30 cellular contexts compared by ENCODE assay signal in genomic region chr2:62424899-62425298, GRCh38.
DNase-seq lines count a peak whose midpoint lies in the region; ATAC-seq, FAIRE-seq and TF ChIP-seq lines count a peak whose summit lies in the region.
"Had no signal": no experiment of that assay in that cellular context is flagged by ENCODE, and none has a peak within 500 bp of the region (broad histone marks: within the 10 kb centered on the region; RNA-seq: fewer than 3 reads in every experiment).

No MANE protein-coding gene starts in this region.

- H3K4me1 ChIP-seq in K562 (replicated peaks in 1 of 2; ENCODE audit: control insufficient read depth in 2 of 2, insufficient read depth in 2 of 2, low read length in 2 of 2) (peaks cover 0 to 3% of the 10 kb centered on the region in 2 experiments; a peak in 1 of 5 replicates), foreskin keratinocyte (peaks cover 8% of the 10 kb centered on the region), suprapubic skin (peaks cover 38% of the 10 kb centered on the region)
- H3K4me1 ChIP-seq: adrenal gland, colonic mucosa had no signal

- H3K9me3 ChIP-seq in K562 (replicated peaks; ENCODE audit: control insufficient read depth, insufficient read depth, low read depth, low read length) (no peaks in the 10 kb centered on the region), suprapubic skin (no peaks in the 10 kb centered on the region)
- H3K9me3 ChIP-seq: adrenal gland, colonic mucosa, gastrocnemius medialis, left ventricle myocardium inferior had no signal

- H3K27ac Mint-ChIP-seq in natural killer cell: no peak overlapping the region
- H3K27ac Mint-ChIP-seq: activated B cell treated with CpG ODN at 0.5 μM for 24 hours; activated naive CD4-positive, alpha-beta T cell treated with anti-CD3 and anti-CD28 coated beads for 36 hours; CD14-positive monocyte; effector memory CD8-positive, alpha-beta T cell; naive thymus-derived CD4-positive, alpha-beta T cell; type B pancreatic cell had no signal

- DNase-seq in HPDE6-E6E7 (ENCODE audit: extremely low spot score) (peak; percentile 34), K562 (ENCODE audit: extremely low read depth in 1 of 4, low spot score in 3 of 4) (no peak), foreskin keratinocyte (peak; percentile 42 to 62), suprapubic skin (ENCODE audit: low spot score in 2 of 2) (peak in 1 of 2 donors; percentile 76), natural killer cell (no peak), D341Med (ENCODE audit: low spot score) (no peak), glomerular visceral epithelial cell (ENCODE audit: extremely low spot score) (no peak)
- DNase-seq: activated B cell treated with CpG ODN at 0.5 μM for 24 hours; activated naive CD4-positive, alpha-beta T cell treated with anti-CD3 and anti-CD28 coated beads for 36 hours; adrenal gland; brain microvascular endothelial cell; Calu3; colonic mucosa; effector memory CD8-positive, alpha-beta T cell; gastrocnemius medialis; HCEC 1CT; IMR-90; left ventricle myocardium inferior; naive thymus-derived CD4-positive, alpha-beta T cell; NCI-H1105; NCI-H1930; NCI-H526; NK-92 treated with Interleukin-12 subunit alpha and Interleukin-12 subunit beta, amount 100 ng/mL, for 24 hours; SIG-M5; stimulated activated CD4-positive, alpha-beta T cell treated with anti-CD3 and anti-CD28 coated beads, Interleukin-2, amount 100 ng/mL, for 24 hours had no signal

- no peaks in the 10 kb centered on the region for H3K36me3 Mint-ChIP-seq in natural killer cell
- H3K36me3 Mint-ChIP-seq: CD14-positive monocyte; naive thymus-derived CD4-positive, alpha-beta T cell; type B pancreatic cell had no signal

- TF ChIP-seq CTCF in K562 (IDR thresholded peaks at IDR 0.05 in 2 of 3, conservative IDR thresholded peaks at IDR 0.05 in 1 of 3; ENCODE audit: insufficient read depth in 2 of 3, low read depth in 1 of 3, low read length in 3 of 3): no peak
- peak; percentile 23 for TF ChIP-seq CTCF in foreskin keratinocyte (conservative IDR thresholded peaks at IDR 0.05)
- TF ChIP-seq CTCF in suprapubic skin (IDR thresholded peaks at IDR 0.05): no peak
- TF ChIP-seq CTCF in natural killer cell (IDR thresholded peaks at IDR 0.05): no peak

- TF ChIP-seq EP300 in K562 (IDR thresholded peaks at IDR 0.05; ENCODE audit: low read length) (no peak), suprapubic skin (IDR thresholded peaks at IDR 0.05) (no peak)

- H3K27ac ChIP-seq in K562 (ENCODE audit: extremely low read depth, low read depth, low read length): no peak overlapping the region
- no peak overlapping the region for H3K27ac ChIP-seq in foreskin keratinocyte
- H3K27ac ChIP-seq in suprapubic skin: peak overlapping the region; percentile 68
- H3K27ac ChIP-seq: adrenal gland, brain microvascular endothelial cell, colonic mucosa, gastrocnemius medialis, hepatocyte, left ventricle myocardium inferior had no signal

- no peaks in the 10 kb centered on the region for H4K20me1 ChIP-seq in K562 (replicated peaks; ENCODE audit: control insufficient read depth, insufficient read depth, low read length)

- POLR2A ChIA-PET in K562 (lab: Yijun Ruan, JAX): interaction anchor here (0.5 kb wide), 1 partner anchor 588 kb away, joined by 3 read pairs; no protein-coding TSS in a partner anchor

- no peak overlapping the region for H3K4me3 Mint-ChIP-seq in natural killer cell
- H3K4me3 Mint-ChIP-seq: activated B cell treated with CpG ODN at 0.5 μM for 24 hours; activated naive CD4-positive, alpha-beta T cell treated with anti-CD3 and anti-CD28 coated beads for 36 hours; CD14-positive monocyte; effector memory CD8-positive, alpha-beta T cell; naive thymus-derived CD4-positive, alpha-beta T cell; type B pancreatic cell had no signal

- H3K4me3 ChIP-seq in K562: no peak overlapping the region
- H3K4me3 ChIP-seq in suprapubic skin: no peak overlapping the region
- H3K4me3 ChIP-seq: adrenal gland, colonic mucosa, gastrocnemius medialis, hepatocyte, left ventricle myocardium inferior had no signal

- H3K36me3 ChIP-seq in K562 (ENCODE audit: control insufficient read depth, insufficient read depth, low read length): no peaks in the 10 kb centered on the region
- no peaks in the 10 kb centered on the region for H3K36me3 ChIP-seq in suprapubic skin
- H3K36me3 ChIP-seq: adrenal gland, brain microvascular endothelial cell, colonic mucosa, gastrocnemius medialis, left ventricle myocardium inferior had no signal

- no TSS peak for BruUV-seq in K562 (replicated peaks; lab: Mats Ljungman, UMichigan)

- H3K9ac ChIP-seq in K562 (ENCODE audit: insufficient read depth in 1 of 2, low read depth in 2 of 2, low read length in 2 of 2): no peak overlapping the region

- FAIRE-seq in K562 (lab: Jason Lieb, UNC): no peak

- no peaks in the 10 kb centered on the region for H3K9me1 ChIP-seq in K562 (ENCODE audit: control insufficient read depth, insufficient read depth, low read length)

- no peaks in the 10 kb centered on the region for H3K27me3 Mint-ChIP-seq in natural killer cell (ENCODE audit: low read depth in 2 of 2)
- H3K27me3 Mint-ChIP-seq: activated B cell treated with CpG ODN at 0.5 μM for 24 hours; effector memory CD8-positive, alpha-beta T cell; type B pancreatic cell had no signal

- no peak overlapping the region for H2AFZ ChIP-seq in K562 (ENCODE audit: low read depth, low read length)
- H2AFZ ChIP-seq: hepatocyte had no signal

- H3K4me2 ChIP-seq in K562 (ENCODE audit: insufficient read depth, low read length): no peak overlapping the region
- H3K4me2 ChIP-seq: hepatocyte had no signal

- no peak for TF ChIP-seq POLR2A in K562 (conservative IDR thresholded peaks at IDR 0.05)
- no peak for TF ChIP-seq POLR2A in suprapubic skin (IDR thresholded peaks at IDR 0.05)

- no peak for TF ChIP-seq RAD21 in K562 (CRISPR knock-in tag; conservative IDR thresholded peaks at IDR 0.05 in 1 of 2, IDR thresholded peaks at IDR 0.05 in 1 of 2)

- H3K9me3 Mint-ChIP-seq in natural killer cell: no peaks in the 10 kb centered on the region
- H3K9me3 Mint-ChIP-seq: activated naive CD4-positive, alpha-beta T cell treated with anti-CD3 and anti-CD28 coated beads for 36 hours; effector memory CD8-positive, alpha-beta T cell; naive thymus-derived CD4-positive, alpha-beta T cell had no signal

- intact Hi-C loops in K562 (cut with micrococcal nuclease): no loop called here
- intact Hi-C loops in natural killer cell (cut with micrococcal nuclease): no loop called here

- in situ Hi-C loops in K562 (cut with MboI): no loop called here

- 0 out of 3 replicates have a peak, but pooled peaks have one; percentile 32 for ATAC-seq in K562
- ATAC-seq in foreskin keratinocyte: peak; percentile 57
- ATAC-seq in HG03342 (IDR thresholded peaks at IDR 0.05; ENCODE audit: unreplicated experiment): no peak
- no peak for ATAC-seq in natural killer cell
- ATAC-seq: effector memory CD8-positive, alpha-beta T cell; gastrocnemius medialis; naive thymus-derived CD4-positive, alpha-beta T cell; Panc1 had no signal

- no peaks in the 10 kb centered on the region for H3K79me2 ChIP-seq in K562 (ENCODE audit: control insufficient read depth, insufficient read depth, low read length)
- H3K79me2 ChIP-seq: hepatocyte had no signal

- peaks cover 0 to 4% of the 10 kb centered on the region in 2 donors for H3K4me1 Mint-ChIP-seq in natural killer cell
- H3K4me1 Mint-ChIP-seq: activated B cell treated with CpG ODN at 0.5 μM for 24 hours; naive thymus-derived CD4-positive, alpha-beta T cell had no signal

- H3K27me3 ChIP-seq in K562 (ENCODE audit: control insufficient read depth in 2 of 2, insufficient read depth in 2 of 2, low read length in 2 of 2): 0 out of 5 replicates have a peak, but pooled peaks cover 0 to 4% of the 10 kb centered on the region in 2 experiments
- H3K27me3 ChIP-seq in foreskin keratinocyte: no peaks in the 10 kb centered on the region
- H3K27me3 ChIP-seq in suprapubic skin: no peaks in the 10 kb centered on the region
- H3K27me3 ChIP-seq: adrenal gland, brain microvascular endothelial cell, colonic mucosa, gastrocnemius medialis, hepatocyte had no signal

- WGBS in K562 (ENCODE audit: insufficient coverage, low coverage, missing lambda C conversion rate): 24% methylated on average over 6 of the region's 6 CpGs
- WGBS in suprapubic skin: 39% methylated on average over 5 of the region's 6 CpGs

- CTCF ChIA-PET in K562 (lab: Yijun Ruan, JAX; ENCODE audit: low intra/inter-chr PET ratio): interaction anchor here (0.6 kb wide), 1 partner anchor 252 kb away, joined by 3 read pairs; no protein-coding TSS in a partner anchor

TF ChIP-seq in K562, 482 proteins besides CTCF, POLR2A, EP300 and RAD21:
- no peak for TF ChIP-seq ADNP (tag; IDR thresholded peaks at IDR 0.05)
- TF ChIP-seq KDM2B (CRISPR knock-in tag; IDR thresholded peaks at IDR 0.05): no peak
TF ChIP-seq in K562: peak in this region for 0.

Comparison
In these comparisons a context has a peak if more than half of its experiments do, and no peak if none do; other contexts are left out.
1. DNase-seq: peak in HPDE6-E6E7 (single experiment) and foreskin keratinocyte (2 of 2); none in K562 (0 of 4), natural killer cell (single experiment), D341Med (single experiment) and glomerular visceral epithelial cell (single experiment).
2. ATAC-seq: peak in K562 (single experiment) and foreskin keratinocyte (single experiment); none in HG03342 (single experiment) and natural killer cell (0 of 3).